ENCODE assay signal across 22 cellular contexts in genomic region chr13:44024496-44025155, GRCh38.
DNase-seq lines count a peak whose midpoint lies in the region; ATAC-seq, FAIRE-seq and TF ChIP-seq lines count a peak whose summit lies in the region.
"Had no signal": no experiment of that assay in that cellular context is flagged by ENCODE, and none has a peak within 500 bp of the region (broad histone marks: within the 10 kb centered on the region; RNA-seq: fewer than 3 reads in every experiment).

No MANE protein-coding gene starts in this region.

- H3K27ac ChIP-seq in K562 (ENCODE audit: extremely low read depth, low read depth, low read length) (no peak overlapping the region), esophagus muscularis mucosa (replicated peaks in 1 of 4) (no peak overlapping the region), PC-9 (no peak overlapping the region)

- intact Hi-C loops in K562 (cut with micrococcal nuclease) = no loop called here
- intact Hi-C loops in esophagus muscularis mucosa (cut with DNase I) = no loop called here
- intact Hi-C loops in PC-9 (cut with micrococcal nuclease; ENCODE audit: unreplicated experiment) = no loop called here

- FAIRE-seq in K562 (lab: Jason Lieb, UNC) = no peak
- FAIRE-seq: A204.1, D721Med, G401.6, GM12892, GM18507 had no signal

- H3K27me3 ChIP-seq in K562 (ENCODE audit: control insufficient read depth in 2 of 2, insufficient read depth in 2 of 2, low read length in 2 of 2) (no peaks in the 10 kb centered on the region), esophagus muscularis mucosa (no peaks in the 10 kb centered on the region), PC-9 (ENCODE audit: insufficient read depth, low read depth) (no peaks in the 10 kb centered on the region)

- no peak for TF ChIP-seq CTCF in K562 (IDR thresholded peaks at IDR 0.05 in 2 of 3, conservative IDR thresholded peaks at IDR 0.05 in 1 of 3; ENCODE audit: insufficient read depth in 2 of 3, low read depth in 1 of 3, low read length in 3 of 3)
- no peak for TF ChIP-seq CTCF in esophagus muscularis mucosa (IDR thresholded peaks at IDR 0.05)
- TF ChIP-seq CTCF in PC-9 (conservative IDR thresholded peaks at IDR 0.05) = no peak
- TF ChIP-seq CTCF in endothelial cell (IDR thresholded peaks at IDR 0.05; ENCODE audit: unreplicated experiment) = no peak

- peaks cover 4% of the 10 kb centered on the region for H3K4me1 Mint-ChIP-seq in endothelial cell (ENCODE audit: unreplicated experiment)

- TF ChIP-seq EP300 in K562 (IDR thresholded peaks at IDR 0.05; ENCODE audit: low read length) (no peak), esophagus muscularis mucosa (IDR thresholded peaks at IDR 0.05) (no peak)

- in situ Hi-C loops in K562 (cut with MboI) = loop anchor here (25.0 kb wide), 1 partner anchor 438 kb away; no protein-coding TSS in a partner anchor

- H3K79me2 ChIP-seq in K562 (ENCODE audit: control insufficient read depth, insufficient read depth, low read length) = no peaks in the 10 kb centered on the region
- H3K79me2 ChIP-seq in PC-9 (ENCODE audit: low read depth) = no peaks in the 10 kb centered on the region

- POLR2A ChIA-PET in K562 (lab: Yijun Ruan, JAX) = no interaction called here
- POLR2A ChIA-PET in PC-9 (lab: Charles Lee; ENCODE audit: unreplicated experiment) = no interaction called here

- peak; percentile 29 for DNase-seq in CD1c-positive myeloid dendritic cell (ENCODE audit: extremely low spot score)
- DNase-seq in MV-4-11 (lab: John Stamatoyannopoulos, UW) = peak; percentile 31
- no peak for DNase-seq in K562 (ENCODE audit: extremely low read depth in 1 of 4, low spot score in 3 of 4)
- DNase-seq in esophagus muscularis mucosa (ENCODE audit: extremely low spot score) = peak; percentile 4
- no peak for DNase-seq in PC-9
- DNase-seq in endothelial cell (ENCODE audit: low spot score) = no peak
- no peak for DNase-seq in GDM1 (lab: John Stamatoyannopoulos, UW)
- DNase-seq: ACHN; BE2C; C1 segment of cervical spinal cord; Caco-2; CD4-positive, alpha-beta T cell; GOT3; H7; HFFc6 had no signal

- H3K9me3 ChIP-seq in K562 (replicated peaks; ENCODE audit: control insufficient read depth, insufficient read depth, low read depth, low read length) (no peaks in the 10 kb centered on the region), esophagus muscularis mucosa (no peaks in the 10 kb centered on the region), PC-9 (ENCODE audit: insufficient read depth, low read depth) (no peaks in the 10 kb centered on the region)
- H3K9me3 ChIP-seq: BE2C, Caco-2 had no signal

- CTCF ChIA-PET in K562 (lab: Yijun Ruan, JAX; ENCODE audit: low intra/inter-chr PET ratio) = no interaction called here
- CTCF ChIA-PET in PC-9 (lab: Charles Lee) = no interaction called here

- no peaks in the 10 kb centered on the region for H4K20me1 ChIP-seq in K562 (replicated peaks; ENCODE audit: control insufficient read depth, insufficient read depth, low read length)
- no peaks in the 10 kb centered on the region for H4K20me1 ChIP-seq in PC-9 (ENCODE audit: insufficient read depth)

- H3K36me3 ChIP-seq in K562 (ENCODE audit: control insufficient read depth, insufficient read depth, low read length) (no peaks in the 10 kb centered on the region), esophagus muscularis mucosa (no peaks in the 10 kb centered on the region), PC-9 (ENCODE audit: low read depth) (no peaks in the 10 kb centered on the region)
- H3K36me3 ChIP-seq: BE2C had no signal

- H3K27me3 Mint-ChIP-seq in endothelial cell (ENCODE audit: unreplicated experiment) = no peaks in the 10 kb centered on the region
- H3K27me3 Mint-ChIP-seq: CD4-positive, alpha-beta T cell had no signal

- no peak overlapping the region for H3K9ac ChIP-seq in K562 (ENCODE audit: insufficient read depth in 1 of 2, low read depth in 2 of 2, low read length in 2 of 2)

- no peak for TF ChIP-seq RAD21 in K562 (CRISPR knock-in tag; conservative IDR thresholded peaks at IDR 0.05 in 1 of 2, IDR thresholded peaks at IDR 0.05 in 1 of 2)

- no peak overlapping the region for H3K4me3 ChIP-seq in K562
- no peak overlapping the region for H3K4me3 ChIP-seq in esophagus muscularis mucosa
- no peak overlapping the region for H3K4me3 ChIP-seq in PC-9

- no peak overlapping the region for H3K27ac Mint-ChIP-seq in endothelial cell (ENCODE audit: unreplicated experiment)
- H3K27ac Mint-ChIP-seq: CD4-positive, alpha-beta T cell; HFFc6 had no signal

- H3K9me1 ChIP-seq in K562 (ENCODE audit: control insufficient read depth, insufficient read depth, low read length) = no peaks in the 10 kb centered on the region

- no peak for TF ChIP-seq POLR2A in K562 (conservative IDR thresholded peaks at IDR 0.05)
- TF ChIP-seq POLR2A in esophagus muscularis mucosa (IDR thresholded peaks at IDR 0.05; ENCODE audit: low read depth) = no peak

- H2AFZ ChIP-seq in K562 (ENCODE audit: low read depth, low read length) (no peak overlapping the region), PC-9 (no peak overlapping the region)

- peaks cover 9% of the 10 kb centered on the region for H3F3A ChIP-seq in PC-9 (ENCODE audit: insufficient read depth, low read depth)

- WGBS in K562 (ENCODE audit: insufficient coverage, low coverage, missing lambda C conversion rate) = 0% methylated on average over 7 of the region's 8 CpGs
- 86% methylated on average over 8 of the region's 8 CpGs for WGBS in esophagus muscularis mucosa

- H3K4me1 ChIP-seq in K562 (replicated peaks in 1 of 2; ENCODE audit: control insufficient read depth in 2 of 2, insufficient read depth in 2 of 2, low read length in 2 of 2) = no peaks in the 10 kb centered on the region
- peaks cover 0 to 14% (median 0%) of the 10 kb centered on the region in 4 donors for H3K4me1 ChIP-seq in esophagus muscularis mucosa
- H3K4me1 ChIP-seq in PC-9 (replicated peaks; ENCODE audit: insufficient read depth) = peaks cover 25% of the 10 kb centered on the region
- H3K4me1 ChIP-seq: BE2C had no signal

- no peak overlapping the region for H3K4me3 Mint-ChIP-seq in endothelial cell (ENCODE audit: unreplicated experiment)
- H3K4me3 Mint-ChIP-seq: CD4-positive, alpha-beta T cell; HFFc6 had no signal

- H3K9me3 Mint-ChIP-seq in endothelial cell (ENCODE audit: unreplicated experiment) = no peaks in the 10 kb centered on the region
- H3K9me3 Mint-ChIP-seq: CD4-positive, alpha-beta T cell; HFFc6 had no signal

- no peaks in the 10 kb centered on the region for H3K9me2 ChIP-seq in PC-9 (ENCODE audit: insufficient read depth)

- no peak for ATAC-seq in K562
- no peak for ATAC-seq in HG02970 (IDR thresholded peaks at IDR 0.05; ENCODE audit: low FRiP score, unreplicated experiment)
- ATAC-seq: HCT116 had no signal

- no peak overlapping the region for H3K4me2 ChIP-seq in K562 (ENCODE audit: insufficient read depth, low read length)
- H3K4me2 ChIP-seq in PC-9 = no peak overlapping the region

- no peaks in the 10 kb centered on the region for H3K36me3 Mint-ChIP-seq in endothelial cell (ENCODE audit: low read depth, unreplicated experiment)

- no TSS peak for BruUV-seq in K562 (replicated peaks; lab: Mats Ljungman, UMichigan)
- BruUV-seq in PC-9 (replicated peaks; lab: Mats Ljungman, UMichigan) = no TSS peak

TF ChIP-seq in K562, 482 proteins besides CTCF, POLR2A, EP300 and RAD21:
- TF ChIP-seq KDM4B (IDR thresholded peaks at IDR 0.05; ENCODE audit: borderline replicate concordance in 2 of 2, low read depth in 1 of 2) (no peak), FOSL1 (tag; conservative IDR thresholded peaks at IDR 0.05) (0 out of 2 replicates have a peak, but pooled peaks have one; percentile 17)
TF ChIP-seq in K562: peak in this region for 1.

Comparison
In these comparisons a context has a peak if more than half of its experiments do, and no peak if none do; other contexts are left out.
1. DNase-seq: peak in CD1c-positive myeloid dendritic cell (single experiment), MV-4-11 (single experiment) and esophagus muscularis mucosa (single experiment); none in K562 (0 of 4), PC-9 (0 of 2), endothelial cell (single experiment) and GDM1 (single experiment).